Comparison of ENCODE assay signal across 1 cellular context in the genomic region with DNA sequence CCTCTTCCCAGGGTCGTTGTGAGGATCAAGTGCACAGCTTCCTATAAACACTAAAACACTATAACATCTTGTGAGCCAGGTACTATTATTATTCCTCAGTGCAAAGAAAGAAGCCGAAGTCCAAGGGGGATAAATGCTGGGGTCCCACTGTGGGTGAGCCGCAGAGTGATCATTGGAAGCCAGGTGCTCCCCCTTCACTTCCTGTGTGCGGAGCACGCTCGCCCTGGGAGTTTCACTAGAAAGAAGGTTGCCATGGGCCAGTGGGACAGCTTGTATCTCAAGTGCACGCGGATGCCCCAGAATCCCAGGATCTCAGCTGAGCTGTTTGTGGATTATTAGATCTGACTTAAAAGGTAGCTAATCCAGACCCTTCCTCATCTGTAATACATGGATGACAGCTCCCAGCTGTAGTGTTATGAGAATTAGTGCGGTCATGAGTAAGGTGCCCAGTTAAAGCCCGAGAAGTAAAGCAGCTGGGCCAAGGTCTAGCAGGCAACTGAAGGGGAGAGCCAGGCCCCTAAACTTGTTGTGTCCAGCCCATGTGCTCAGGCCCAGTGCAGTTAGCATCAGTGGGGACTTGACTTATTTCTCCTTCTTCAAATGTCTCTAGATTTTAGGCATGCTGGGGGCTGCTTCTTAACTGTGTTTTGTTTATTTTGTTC.
A peak's percentile ranks its signal among the peaks of the same experiment; 100 is the strongest.
TF ChIP-seq lines count a peak whose summit lies in the region.

No MANE protein-coding gene starts in this region.

TF ChIP-seq in H1, 55 proteins besides CTCF, POLR2A, EP300 and RAD21:
- TF ChIP-seq CREB1 (IDR thresholded peaks at IDR 0.05) (no peak), TAF1 (IDR thresholded peaks at IDR 0.05; ENCODE audit: low read depth, low read length) (no peak), NRF1 (IDR thresholded peaks at IDR 0.05; ENCODE audit: low read depth, low read length) (no peak), CEBPB (IDR thresholded peaks at IDR 0.05; ENCODE audit: low read depth, low read length) (no peak), SUZ12 (IDR thresholded peaks at IDR 0.05; ENCODE audit: low read length) (no peak), SIN3A (conservative IDR thresholded peaks at IDR 0.05 in 1 of 2, IDR thresholded peaks at IDR 0.05 in 1 of 2; ENCODE audit: low read depth in 1 of 2, low read length in 2 of 2) (peak in 1 of 2 experiments; percentile 22; a peak in 1 of 4 replicates), SAP30 (IDR thresholded peaks at IDR 0.05; ENCODE audit: insufficient read depth, insufficient replicate concordance, low read length) (peak; percentile 1)
TF ChIP-seq in H1: peak in this region for 2.
